Comparison of ENCODE assay signal across 1 cellular context in the genomic region with DNA sequence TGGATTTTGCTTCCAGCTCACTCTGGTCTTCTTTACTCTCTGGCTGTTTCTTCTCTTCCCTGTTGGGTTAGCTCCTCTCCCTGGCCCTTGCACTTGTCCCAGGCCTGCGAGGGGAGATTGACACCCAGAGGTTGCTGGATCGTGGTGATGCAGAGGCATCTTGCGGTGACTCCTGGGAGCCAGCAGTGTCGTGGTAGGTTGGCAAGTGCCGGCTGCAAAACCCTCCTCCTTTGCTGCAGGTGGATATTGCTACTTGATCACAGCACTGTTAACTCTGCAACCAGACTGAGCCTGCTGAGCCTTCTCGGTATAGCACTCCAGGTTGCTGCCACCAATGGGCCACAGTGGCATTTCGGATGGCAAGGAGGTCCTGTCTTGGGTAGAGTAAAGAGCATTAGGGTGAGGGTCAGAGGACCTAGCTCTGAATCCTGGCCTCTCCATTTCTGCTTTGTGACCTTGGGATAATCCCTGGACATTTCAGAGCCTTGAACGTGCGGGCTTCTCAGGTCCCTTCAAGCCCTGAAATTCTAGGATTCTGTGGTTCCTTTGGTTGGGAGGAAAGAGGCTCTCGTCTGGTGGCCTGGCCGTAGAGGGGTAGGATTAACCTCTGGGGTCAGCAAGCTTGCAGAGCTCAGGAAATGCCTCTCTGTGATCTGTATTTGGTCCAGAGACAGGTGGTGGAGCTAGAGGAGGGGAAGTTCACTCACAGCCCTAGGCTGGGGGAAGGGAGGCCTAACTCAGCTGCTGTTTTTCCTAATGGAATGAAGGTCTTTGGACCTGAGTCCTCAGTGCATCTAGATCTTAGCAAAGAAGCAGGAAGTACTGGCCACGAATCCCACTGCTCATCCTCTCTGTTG.
TF ChIP-seq lines count a peak whose summit lies in the region.

No MANE protein-coding gene starts in this region.

TF ChIP-seq in HepG2, 621 proteins besides CTCF, POLR2A, EP300 and RAD21 (continued from another document and continues in another):
- TF ChIP-seq, protein P1, sequence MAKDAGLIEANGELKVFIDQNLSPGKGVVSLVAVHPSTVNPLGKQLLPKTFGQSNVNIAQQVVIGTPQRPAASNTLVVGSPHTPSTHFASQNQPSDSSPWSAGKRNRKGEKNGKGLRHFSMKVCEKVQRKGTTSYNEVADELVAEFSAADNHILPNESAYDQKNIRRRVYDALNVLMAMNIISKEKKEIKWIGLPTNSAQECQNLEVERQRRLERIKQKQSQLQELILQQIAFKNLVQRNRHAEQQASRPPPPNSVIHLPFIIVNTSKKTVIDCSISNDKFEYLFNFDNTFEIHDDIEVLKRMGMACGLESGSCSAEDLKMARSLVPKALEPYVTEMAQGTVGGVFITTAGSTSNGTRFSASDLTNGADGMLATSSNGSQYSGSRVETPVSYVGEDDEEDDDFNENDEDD (CRISPR knock-in tag; IDR thresholded peaks at IDR 0.05; ENCODE audit: borderline replicate concordance), result no peak; the same call in 1 of the 2 replicates
- TF ChIP-seq ZNF232 (CRISPR knock-in tag; IDR thresholded peaks at IDR 0.05; ENCODE audit: borderline replicate concordance) (no peak), ZNF746 (CRISPR knock-in tag; IDR thresholded peaks at IDR 0.05) (no peak), ZNF703 (CRISPR knock-in tag; IDR thresholded peaks at IDR 0.05; ENCODE audit: borderline replicate concordance) (no peak), FIP1L1 (IDR thresholded peaks at IDR 0.05; ENCODE audit: borderline replicate concordance, insufficient read depth, low read depth, low read length) (no peak), ZNF780A (CRISPR knock-in tag; IDR thresholded peaks at IDR 0.05) (no peak), FOXJ3 (CRISPR knock-in tag; IDR thresholded peaks at IDR 0.05; ENCODE audit: borderline replicate concordance) (no peak), TSC22D2 (CRISPR knock-in tag; IDR thresholded peaks at IDR 0.05; ENCODE audit: borderline replicate concordance) (no peak), ZNF296 (CRISPR knock-in tag; conservative IDR thresholded peaks at IDR 0.05) (no peak), SNRNP70 (IDR thresholded peaks at IDR 0.05; ENCODE audit: low read depth, low read length) (no peak), RXRA (CRISPR knock-in tag; IDR thresholded peaks at IDR 0.05) (peak; percentile 40; the same call in 1 of the 2 replicates), ZNF234 (CRISPR knock-in tag; conservative IDR thresholded peaks at IDR 0.05) (no peak), NFE2L1 (CRISPR knock-in tag; IDR thresholded peaks at IDR 0.05; ENCODE audit: borderline replicate concordance) (no peak), HMGA1 (CRISPR knock-in tag; conservative IDR thresholded peaks at IDR 0.05) (no peak), PTBP1 (IDR thresholded peaks at IDR 0.05; ENCODE audit: low read depth, low read length, poor library complexity, severe bottlenecking) (no peak), ZNF552 (CRISPR knock-in tag; IDR thresholded peaks at IDR 0.05; ENCODE audit: borderline replicate concordance) (no peak), ZNF556 (CRISPR knock-in tag; IDR thresholded peaks at IDR 0.05; ENCODE audit: borderline replicate concordance) (0 out of 2 replicates have a peak, but pooled peaks have one; percentile 70), MAF1 (CRISPR knock-in tag; IDR thresholded peaks at IDR 0.05; ENCODE audit: borderline replicate concordance) (no peak), MATR3 (CRISPR knock-in tag; IDR thresholded peaks at IDR 0.05) (no peak), NCOA1 (CRISPR knock-in tag; IDR thresholded peaks at IDR 0.05) (no peak), KMT2A (CRISPR knock-in tag; IDR thresholded peaks at IDR 0.05) (peak; percentile 46; the same call in 1 of the 2 replicates), ZMYM3 (CRISPR knock-in tag; IDR thresholded peaks at IDR 0.05) (no peak), ZNF326 (CRISPR knock-in tag; IDR thresholded peaks at IDR 0.05; ENCODE audit: borderline replicate concordance) (no peak), ZNF282 (IDR thresholded peaks at IDR 0.05; ENCODE audit: partially characterized antibody) (no peak), ZFP1 (CRISPR knock-in tag; IDR thresholded peaks at IDR 0.05) (0 out of 2 replicates have a peak, but pooled peaks have one; percentile 34), ZFP36L2 (CRISPR knock-in tag; IDR thresholded peaks at IDR 0.05) (no peak), ZNF792 (CRISPR knock-in tag; IDR thresholded peaks at IDR 0.05) (peak; percentile 67), ZKSCAN1 (IDR thresholded peaks at IDR 0.05; ENCODE audit: low read length) (no peak), PRPF4 (IDR thresholded peaks at IDR 0.05; ENCODE audit: low read depth, low read length, poor library complexity, severe bottlenecking) (peak; percentile 51), SMAD3 (CRISPR knock-in tag; IDR thresholded peaks at IDR 0.05) (no peak), XBP1 (CRISPR knock-in tag; IDR thresholded peaks at IDR 0.05) (no peak), RBM22 (optimal IDR thresholded peaks at IDR 0.05; ENCODE audit: low read length) (no peak), ZNF367 (CRISPR knock-in tag; IDR thresholded peaks at IDR 0.05; ENCODE audit: borderline replicate concordance) (no peak), BORCS8-MEF2B (CRISPR knock-in tag; IDR thresholded peaks at IDR 0.05) (no peak), ZNF572 (CRISPR knock-in tag; IDR thresholded peaks at IDR 0.05) (no peak), CHCHD3 (CRISPR knock-in tag; IDR thresholded peaks at IDR 0.05) (no peak), ZNF607 (CRISPR knock-in tag; IDR thresholded peaks at IDR 0.05; ENCODE audit: borderline replicate concordance) (no peak)
- TF ChIP-seq, protein P2, sequence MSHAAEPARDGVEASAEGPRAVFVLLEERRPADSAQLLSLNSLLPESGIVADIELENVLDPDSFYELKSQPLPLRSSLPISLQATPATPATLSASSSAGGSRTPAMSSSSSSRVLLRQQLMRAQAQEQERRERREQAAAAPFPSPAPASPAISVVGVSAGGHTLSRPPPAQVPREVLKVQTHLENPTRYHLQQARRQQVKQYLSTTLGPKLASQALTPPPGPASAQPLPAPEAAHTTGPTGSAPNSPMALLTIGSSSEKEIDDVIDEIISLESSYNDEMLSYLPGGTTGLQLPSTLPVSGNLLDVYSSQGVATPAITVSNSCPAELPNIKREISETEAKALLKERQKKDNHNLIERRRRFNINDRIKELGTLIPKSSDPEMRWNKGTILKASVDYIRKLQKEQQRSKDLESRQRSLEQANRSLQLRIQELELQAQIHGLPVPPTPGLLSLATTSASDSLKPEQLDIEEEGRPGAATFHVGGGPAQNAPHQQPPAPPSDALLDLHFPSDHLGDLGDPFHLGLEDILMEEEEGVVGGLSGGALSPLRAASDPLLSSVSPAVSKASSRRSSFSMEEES (CRISPR knock-in tag; IDR thresholded peaks at IDR 0.05), result 0 out of 2 replicates have a peak, but pooled peaks have one; percentile 15
- TF ChIP-seq, protein P3, sequence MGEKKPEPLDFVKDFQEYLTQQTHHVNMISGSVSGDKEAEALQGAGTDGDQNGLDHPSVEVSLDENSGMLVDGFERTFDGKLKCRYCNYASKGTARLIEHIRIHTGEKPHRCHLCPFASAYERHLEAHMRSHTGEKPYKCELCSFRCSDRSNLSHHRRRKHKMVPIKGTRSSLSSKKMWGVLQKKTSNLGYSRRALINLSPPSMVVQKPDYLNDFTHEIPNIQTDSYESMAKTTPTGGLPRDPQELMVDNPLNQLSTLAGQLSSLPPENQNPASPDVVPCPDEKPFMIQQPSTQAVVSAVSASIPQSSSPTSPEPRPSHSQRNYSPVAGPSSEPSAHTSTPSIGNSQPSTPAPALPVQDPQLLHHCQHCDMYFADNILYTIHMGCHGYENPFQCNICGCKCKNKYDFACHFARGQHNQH (CRISPR knock-in tag; IDR thresholded peaks at IDR 0.05), result peak; percentile 66
- TF ChIP-seq, protein P4, sequence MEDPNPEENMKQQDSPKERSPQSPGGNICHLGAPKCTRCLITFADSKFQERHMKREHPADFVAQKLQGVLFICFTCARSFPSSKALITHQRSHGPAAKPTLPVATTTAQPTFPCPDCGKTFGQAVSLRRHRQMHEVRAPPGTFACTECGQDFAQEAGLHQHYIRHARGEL (CRISPR knock-in tag; IDR thresholded peaks at IDR 0.05), result no peak
- TF ChIP-seq, protein P5, sequence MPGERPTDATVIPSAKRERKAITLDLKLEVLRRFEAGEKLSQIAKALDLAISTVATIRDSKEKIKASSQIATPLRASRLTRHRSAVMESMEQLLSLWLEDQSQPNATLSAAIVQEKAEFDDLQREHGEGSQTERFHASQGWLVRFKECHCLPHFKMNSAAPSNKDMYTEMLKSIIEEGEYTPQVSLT (CRISPR knock-in tag; IDR thresholded peaks at IDR 0.05; ENCODE audit: borderline replicate concordance, low read depth), result no peak
- TF ChIP-seq, protein P6, sequence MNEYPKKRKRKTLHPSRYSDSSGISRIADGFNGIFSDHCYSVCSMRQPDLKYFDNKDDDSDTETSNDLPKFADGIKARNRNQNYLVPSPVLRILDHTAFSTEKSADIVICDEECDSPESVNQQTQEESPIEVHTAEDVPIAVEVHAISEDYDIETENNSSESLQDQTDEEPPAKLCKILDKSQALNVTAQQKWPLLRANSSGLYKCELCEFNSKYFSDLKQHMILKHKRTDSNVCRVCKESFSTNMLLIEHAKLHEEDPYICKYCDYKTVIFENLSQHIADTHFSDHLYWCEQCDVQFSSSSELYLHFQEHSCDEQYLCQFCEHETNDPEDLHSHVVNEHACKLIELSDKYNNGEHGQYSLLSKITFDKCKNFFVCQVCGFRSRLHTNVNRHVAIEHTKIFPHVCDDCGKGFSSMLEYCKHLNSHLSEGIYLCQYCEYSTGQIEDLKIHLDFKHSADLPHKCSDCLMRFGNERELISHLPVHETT (CRISPR knock-in tag; conservative IDR thresholded peaks at IDR 0.05), result no peak
- TF ChIP-seq, protein P7, sequence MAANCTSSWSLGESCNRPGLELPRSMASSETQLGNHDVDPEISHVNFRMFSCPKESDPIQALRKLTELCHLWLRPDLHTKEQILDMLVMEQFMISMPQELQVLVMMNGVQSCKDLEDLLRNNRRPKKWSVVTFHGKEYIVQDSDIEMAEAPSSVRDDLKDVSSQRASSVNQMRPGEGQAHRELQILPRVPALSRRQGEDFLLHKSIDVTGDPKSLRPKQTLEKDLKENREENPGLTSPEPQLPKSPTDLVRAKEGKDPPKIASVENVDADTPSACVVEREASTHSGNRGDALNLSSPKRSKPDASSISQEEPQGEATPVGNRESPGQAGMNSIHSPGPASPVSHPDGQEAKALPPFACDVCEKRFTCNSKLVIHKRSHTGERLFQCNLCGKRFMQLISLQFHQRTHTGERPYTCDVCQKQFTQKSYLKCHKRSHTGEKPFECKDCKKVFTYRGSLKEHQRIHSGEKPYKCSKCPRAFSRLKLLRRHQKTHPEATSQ (CRISPR knock-in tag; IDR thresholded peaks at IDR 0.05; ENCODE audit: borderline replicate concordance), result 0 out of 2 replicates have a peak, but pooled peaks have one; percentile 62
- TF ChIP-seq, protein P8, sequence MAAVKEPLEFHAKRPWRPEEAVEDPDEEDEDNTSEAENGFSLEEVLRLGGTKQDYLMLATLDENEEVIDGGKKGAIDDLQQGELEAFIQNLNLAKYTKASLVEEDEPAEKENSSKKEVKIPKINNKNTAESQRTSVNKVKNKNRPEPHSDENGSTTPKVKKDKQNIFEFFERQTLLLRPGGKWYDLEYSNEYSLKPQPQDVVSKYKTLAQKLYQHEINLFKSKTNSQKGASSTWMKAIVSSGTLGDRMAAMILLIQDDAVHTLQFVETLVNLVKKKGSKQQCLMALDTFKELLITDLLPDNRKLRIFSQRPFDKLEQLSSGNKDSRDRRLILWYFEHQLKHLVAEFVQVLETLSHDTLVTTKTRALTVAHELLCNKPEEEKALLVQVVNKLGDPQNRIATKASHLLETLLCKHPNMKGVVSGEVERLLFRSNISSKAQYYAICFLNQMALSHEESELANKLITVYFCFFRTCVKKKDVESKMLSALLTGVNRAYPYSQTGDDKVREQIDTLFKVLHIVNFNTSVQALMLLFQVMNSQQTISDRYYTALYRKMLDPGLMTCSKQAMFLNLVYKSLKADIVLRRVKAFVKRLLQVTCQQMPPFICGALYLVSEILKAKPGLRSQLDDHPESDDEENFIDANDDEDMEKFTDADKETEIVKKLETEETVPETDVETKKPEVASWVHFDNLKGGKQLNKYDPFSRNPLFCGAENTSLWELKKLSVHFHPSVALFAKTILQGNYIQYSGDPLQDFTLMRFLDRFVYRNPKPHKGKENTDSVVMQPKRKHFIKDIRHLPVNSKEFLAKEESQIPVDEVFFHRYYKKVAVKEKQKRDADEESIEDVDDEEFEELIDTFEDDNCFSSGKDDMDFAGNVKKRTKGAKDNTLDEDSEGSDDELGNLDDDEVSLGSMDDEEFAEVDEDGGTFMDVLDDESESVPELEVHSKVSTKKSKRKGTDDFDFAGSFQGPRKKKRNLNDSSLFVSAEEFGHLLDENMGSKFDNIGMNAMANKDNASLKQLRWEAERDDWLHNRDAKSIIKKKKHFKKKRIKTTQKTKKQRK (IDR thresholded peaks at IDR 0.05; ENCODE audit: low read length), result no peak
- TF ChIP-seq, protein P9, sequence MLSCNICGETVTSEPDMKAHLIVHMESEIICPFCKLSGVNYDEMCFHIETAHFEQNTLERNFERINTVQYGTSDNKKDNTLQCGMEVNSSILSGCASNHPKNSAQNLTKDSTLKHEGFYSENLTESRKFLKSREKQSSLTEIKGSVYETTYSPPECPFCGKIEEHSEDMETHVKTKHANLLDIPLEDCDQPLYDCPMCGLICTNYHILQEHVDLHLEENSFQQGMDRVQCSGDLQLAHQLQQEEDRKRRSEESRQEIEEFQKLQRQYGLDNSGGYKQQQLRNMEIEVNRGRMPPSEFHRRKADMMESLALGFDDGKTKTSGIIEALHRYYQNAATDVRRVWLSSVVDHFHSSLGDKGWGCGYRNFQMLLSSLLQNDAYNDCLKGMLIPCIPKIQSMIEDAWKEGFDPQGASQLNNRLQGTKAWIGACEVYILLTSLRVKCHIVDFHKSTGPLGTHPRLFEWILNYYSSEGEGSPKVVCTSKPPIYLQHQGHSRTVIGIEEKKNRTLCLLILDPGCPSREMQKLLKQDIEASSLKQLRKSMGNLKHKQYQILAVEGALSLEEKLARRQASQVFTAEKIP (CRISPR knock-in tag; IDR thresholded peaks at IDR 0.05; ENCODE audit: borderline replicate concordance), result no peak
- TF ChIP-seq, protein P10, sequence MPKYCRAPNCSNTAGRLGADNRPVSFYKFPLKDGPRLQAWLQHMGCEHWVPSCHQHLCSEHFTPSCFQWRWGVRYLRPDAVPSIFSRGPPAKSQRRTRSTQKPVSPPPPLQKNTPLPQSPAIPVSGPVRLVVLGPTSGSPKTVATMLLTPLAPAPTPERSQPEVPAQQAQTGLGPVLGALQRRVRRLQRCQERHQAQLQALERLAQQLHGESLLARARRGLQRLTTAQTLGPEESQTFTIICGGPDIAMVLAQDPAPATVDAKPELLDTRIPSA (CRISPR knock-in tag; IDR thresholded peaks at IDR 0.05; ENCODE audit: borderline replicate concordance), result no peak
